In genomic region chr19:5864725-5865486, GRCh38 we compare ENCODE assay signal across 13 cellular contexts. TPM values are rescaled to one million over a fixed set of nuclear protein-coding genes. Genes with fewer than 3 reads are reported as not detected.
DNase-seq lines count a peak whose midpoint lies in the region; ATAC-seq, FAIRE-seq and TF ChIP-seq lines count a peak whose summit lies in the region.
"Had no signal": no experiment of that assay in that cellular context is flagged by ENCODE, and none has a peak within 500 bp of the region (broad histone marks: within the 10 kb centered on the region; RNA-seq: fewer than 3 reads in every experiment).

No MANE protein-coding gene starts in this region.

- intact Hi-C loops in HepG2 (cut with micrococcal nuclease; ENCODE audit: unreplicated experiment) (no loop called here), right lobe of liver (cut with DNase I) (no loop called here)

- in situ Hi-C loops in HepG2 (cut with HindIII; ENCODE audit: extremely low pct_ligation_motif_present, low pct_unique_long_range_greater_than_20kb), result no loop called here

- 81% methylated on average over 13 of the region's 14 CpGs for WGBS in HepG2 (ENCODE audit: low lambda C conversion rate)
- WGBS in right lobe of liver (ENCODE audit: insufficient coverage, low coverage, low lambda C conversion rate, missing lambda C conversion rate), result 62% methylated on average over 2 of the region's 14 CpGs

- CTCF ChIA-PET in HepG2 (lab: Yijun Ruan, JAX; ENCODE audit: low intra/inter-chr PET ratio, low total read pairs), result no interaction called here

- H3K27me3 ChIP-seq in HepG2 (ENCODE audit: control insufficient read depth in 1 of 2, insufficient read depth in 2 of 2, low read length in 2 of 2) (no peaks in the 10 kb centered on the region), right lobe of liver (no peaks in the 10 kb centered on the region)

- TF ChIP-seq CTCF in HepG2 (CRISPR knock-in tag; IDR thresholded peaks at IDR 0.05) (no peak), right lobe of liver (IDR thresholded peaks at IDR 0.05) (peak in 1 of 4 donors; percentile 22), fibroblast of pulmonary artery (IDR thresholded peaks at IDR 0.05; ENCODE audit: low read length, missing control alignments) (peak; percentile 14)

- H3K36me3 ChIP-seq in HepG2 (replicated peaks in 1 of 2; ENCODE audit: control insufficient read depth in 1 of 2, insufficient read depth in 2 of 2, low read length in 2 of 2) (no peaks in the 10 kb centered on the region), right lobe of liver (no peaks in the 10 kb centered on the region)

- H3K4me3 ChIP-seq in HepG2 (replicated peaks in 1 of 3; ENCODE audit: insufficient read depth in 1 of 3, low read depth in 2 of 3, low read length in 3 of 3) (no peak overlapping the region), right lobe of liver (no peak overlapping the region), fibroblast of pulmonary artery (replicated peaks; ENCODE audit: low read depth, low read length) (no peak overlapping the region)

- POLR2A ChIA-PET in HepG2 (lab: Yijun Ruan, JAX), result no interaction called here

- H4K20me1 ChIP-seq in HepG2 (ENCODE audit: insufficient read depth, low read length), result no peaks in the 10 kb centered on the region

- no peak for ATAC-seq in HepG2
- no peak for ATAC-seq in right lobe of liver
- no peak for ATAC-seq in GM19395 (IDR thresholded peaks at IDR 0.05; ENCODE audit: unreplicated experiment)
- ATAC-seq: activated T-cell treated with anti-CD3 and anti-CD28 coated beads, Interleukin-2, amount 50 U/mL, for 4 hours; right cardiac atrium had no signal

- H3K4me1 ChIP-seq in HepG2 (ENCODE audit: insufficient read depth, low read length) (peaks cover 62% of the 10 kb centered on the region), right lobe of liver (peaks cover 0 to 5% (median 0%) of the 10 kb centered on the region in 4 donors)

- H3K79me2 ChIP-seq in HepG2 (ENCODE audit: insufficient read depth, low read length), result no peaks in the 10 kb centered on the region

- DNase-seq in HepG2 (ENCODE audit: low spot score) (no peak), right lobe of liver (no peak), fibroblast of pulmonary artery (ENCODE audit: low read depth) (no peak), NCI-H748 (lab: John Stamatoyannopoulos, UW; ENCODE audit: unreplicated experiment) (no peak), DMS114 treated with DMSO at 0.1 percent for 48 hours (lab: John Stamatoyannopoulos, UW; ENCODE audit: unreplicated experiment) (no peak)
- DNase-seq: ACHN; activated T-cell treated with anti-CD3 and anti-CD28 coated beads, Interleukin-2, amount 50 U/mL, for 4 hours; DND-41; Karpas-422; NCI-H2081 treated with DMSO at 0.1 percent for 48 hours; right cardiac atrium had no signal

- no peaks in the 10 kb centered on the region for H3K9me3 ChIP-seq in HepG2 (ENCODE audit: low read length)
- H3K9me3 ChIP-seq in right lobe of liver, result no peaks in the 10 kb centered on the region

- H2AFZ ChIP-seq in HepG2 (ENCODE audit: low read length), result no peak overlapping the region

- no peak overlapping the region for H3K9ac ChIP-seq in HepG2 (ENCODE audit: insufficient read depth, low read depth, low read length)

- no peak for FAIRE-seq in HepG2 (lab: Jason Lieb, UNC)

- BruUV-seq in HepG2 (replicated peaks; lab: Mats Ljungman, UMichigan), result no TSS peak

- peak in 1 of 2 experiments; percentile 29; a peak in 1 of 4 replicates for TF ChIP-seq EP300 in HepG2 (IDR thresholded peaks at IDR 0.05; ENCODE audit: low read depth in 2 of 2, low read length in 2 of 2)
- no peak for TF ChIP-seq EP300 in HepG2 (CRISPR knock-in tag; IDR thresholded peaks at IDR 0.05; ENCODE audit: borderline replicate concordance)

- no peak for TF ChIP-seq POLR2A in HepG2 (IDR thresholded peaks at IDR 0.05; ENCODE audit: insufficient read depth in 1 of 2, low read depth in 2 of 2, low read length in 2 of 2)
- no peak for TF ChIP-seq POLR2A in right lobe of liver (IDR thresholded peaks at IDR 0.05)

- TF ChIP-seq RAD21 in HepG2 (CRISPR knock-in tag; IDR thresholded peaks at IDR 0.05), result no peak

- no peak overlapping the region for H3K4me2 ChIP-seq in HepG2 (ENCODE audit: low read depth, low read length)

- H3K27ac ChIP-seq in HepG2 (ENCODE audit: extremely low read length, insufficient read depth, low read length), result no peak overlapping the region
- no peak overlapping the region for H3K27ac ChIP-seq in right lobe of liver
- H3K27ac ChIP-seq: epithelial cell of prostate had no signal

RNA-seq across cellular contexts. Expression of gene FUT5, which starts 5.4 kb away (rescaled TPM):
- total RNA-seq in HepG2 (2016; rRNA removed; fragmentation: Illumina TruSeq; extraction: Trizol) (not detected in 2 replicates), right lobe of liver (under 1 TPM in 4 of 6 experiments, not detected in 2; 0.13 to 0.97 (median 0.39) TPM)
- total RNA-seq in HepG2 (2016; cell fraction: cytosol; rRNA removed; fragmentation: Illumina TruSeq; extraction: Trizol; ENCODE audit: low read depth), result not detected in 2 replicates
- not detected in 2 replicates for total RNA-seq in HepG2 (2016; cell fraction: insoluble cytoplasmic fraction; rRNA removed; fragmentation: Illumina TruSeq; extraction: Trizol)
- not detected in 2 replicates for total RNA-seq in HepG2 (2016; cell fraction: membrane; rRNA removed; fragmentation: Illumina TruSeq; extraction: Trizol)
- total RNA-seq in HepG2 (2016; cell fraction: nucleus; rRNA removed; fragmentation: Illumina TruSeq; extraction: Trizol), result not detected in 2 replicates
- 0.03 and 0.10 TPM in 2 replicates for polyA plus RNA-seq in HepG2 (2011; rRNA removed)
- polyA plus RNA-seq in HepG2 (2011; cell fraction: cytosol; rRNA removed), result 0.03 and 0.05 TPM in 2 replicates
- polyA plus RNA-seq in HepG2 (2011; cell fraction: nucleus; rRNA removed), result 0.45 and 0.69 TPM in 2 replicates
- polyA plus RNA-seq in HepG2 (2012), result 0.35 TPM in 1 of 2 replicates, not detected in the other
- polyA plus RNA-seq in HepG2 (2016; cell fraction: cytosol; fragmentation: Illumina TruSeq; extraction: Trizol; ENCODE audit: low read depth), result not detected in 2 replicates
- not detected in 2 replicates for polyA plus RNA-seq in HepG2 (2016; cell fraction: insoluble cytoplasmic fraction; fragmentation: Illumina TruSeq; extraction: Trizol; ENCODE audit: low read depth)
- polyA plus RNA-seq in HepG2 (2016; cell fraction: membrane; fragmentation: Illumina TruSeq; extraction: Trizol; ENCODE audit: low read depth), result not detected in 2 replicates
- polyA plus RNA-seq in HepG2 (2016; cell fraction: nucleus; fragmentation: Illumina TruSeq; extraction: Trizol; ENCODE audit: insufficient read depth, low read depth), result 0.32 TPM in 1 of 2 replicates, not detected in the other
- 0.08 and 0.14 TPM in 2 replicates for polyA minus RNA-seq in HepG2 (2011; rRNA and poly(A)+ RNA removed; ENCODE audit: low replicate concordance)
- not detected in 2 replicates for polyA minus RNA-seq in HepG2 (2011; cell fraction: cytosol; rRNA and poly(A)+ RNA removed)
- polyA minus RNA-seq in HepG2 (2011; cell fraction: nucleus; rRNA and poly(A)+ RNA removed), result 1.1 and 1.4 TPM in 2 replicates
- total RNA-seq: activated T-cell treated with anti-CD3 and anti-CD28 coated beads, Interleukin-2, amount 50 U/mL, for 4 hours; right cardiac atrium had no signal
- polyA plus RNA-seq: right cardiac atrium had no signal

RNA-seq across cellular contexts. Expression of gene FUT3, which starts 13.7 kb away (rescaled TPM):
- total RNA-seq in HepG2 (2016; rRNA removed; fragmentation: Illumina TruSeq; extraction: Trizol), result 0.20 and 0.53 TPM in 2 replicates
- 0.10 TPM in 1 of 2 replicates, not detected in the other for total RNA-seq in HepG2 (2016; cell fraction: cytosol; rRNA removed; fragmentation: Illumina TruSeq; extraction: Trizol; ENCODE audit: low read depth)
- total RNA-seq in HepG2 (2016; cell fraction: insoluble cytoplasmic fraction; rRNA removed; fragmentation: Illumina TruSeq; extraction: Trizol), result 0.39 TPM in 1 of 2 replicates, not detected in the other
- 0.14 and 0.15 TPM in 2 replicates for total RNA-seq in HepG2 (2016; cell fraction: membrane; rRNA removed; fragmentation: Illumina TruSeq; extraction: Trizol)
- 0.34 TPM in 1 of 2 replicates, not detected in the other for total RNA-seq in HepG2 (2016; cell fraction: nucleus; rRNA removed; fragmentation: Illumina TruSeq; extraction: Trizol)
- polyA plus RNA-seq in HepG2 (2011; rRNA removed), result 1.1 and 1.6 TPM in 2 replicates
- 0.74 and 0.86 TPM in 2 replicates for polyA plus RNA-seq in HepG2 (2011; cell fraction: cytosol; rRNA removed)
- 0.96 and 1.5 TPM in 2 replicates for polyA plus RNA-seq in HepG2 (2011; cell fraction: nucleus; rRNA removed)
- 0.52 and 2.4 TPM in 2 replicates for polyA plus RNA-seq in HepG2 (2012)
- 0.07 TPM in 1 of 2 replicates, not detected in the other for polyA plus RNA-seq in HepG2 (2016; cell fraction: cytosol; fragmentation: Illumina TruSeq; extraction: Trizol; ENCODE audit: low read depth)
- 0.12 and 0.23 TPM in 2 replicates for polyA plus RNA-seq in HepG2 (2016; cell fraction: insoluble cytoplasmic fraction; fragmentation: Illumina TruSeq; extraction: Trizol; ENCODE audit: low read depth)
- polyA plus RNA-seq in HepG2 (2016; cell fraction: membrane; fragmentation: Illumina TruSeq; extraction: Trizol; ENCODE audit: low read depth), result 0.17 TPM in 1 of 2 replicates, not detected in the other
- polyA plus RNA-seq in HepG2 (2016; cell fraction: nucleus; fragmentation: Illumina TruSeq; extraction: Trizol; ENCODE audit: insufficient read depth, low read depth), result 0.57 and 0.83 TPM in 2 replicates
- 0.80 TPM in 1 of 2 replicates, not detected in the other for polyA minus RNA-seq in HepG2 (2011; rRNA and poly(A)+ RNA removed; ENCODE audit: low replicate concordance)
- polyA minus RNA-seq in HepG2 (2011; cell fraction: cytosol; rRNA and poly(A)+ RNA removed), result 0.69 TPM in 1 of 2 replicates, not detected in the other
- 0.26 and 2.9 TPM in 2 replicates for polyA minus RNA-seq in HepG2 (2011; cell fraction: nucleus; rRNA and poly(A)+ RNA removed)
- 1 to 10 TPM in 1 of 6 experiments, under 1 TPM in 5; 0.19 to 1.4 (median 0.33) TPM for total RNA-seq in right lobe of liver
- total RNA-seq: right cardiac atrium had no signal
- polyA plus RNA-seq: right cardiac atrium had no signal

RNA-seq across cellular contexts. Expression of gene FUT6, which starts 25.4 kb away (rescaled TPM):
- total RNA-seq in HepG2 (2016; rRNA removed; fragmentation: Illumina TruSeq; extraction: Trizol) (5.0 and 8.2 TPM in 2 replicates), right lobe of liver (10 to 100 TPM in 2 of 6 experiments, 1 to 10 TPM in 4; 2.3 to 28.1 (median 9.7) TPM)
- 0.97 and 1.6 TPM in 2 replicates for total RNA-seq in HepG2 (2016; cell fraction: cytosol; rRNA removed; fragmentation: Illumina TruSeq; extraction: Trizol; ENCODE audit: low read depth)
- total RNA-seq in HepG2 (2016; cell fraction: insoluble cytoplasmic fraction; rRNA removed; fragmentation: Illumina TruSeq; extraction: Trizol), result 5.0 and 7.9 TPM in 2 replicates
- total RNA-seq in HepG2 (2016; cell fraction: membrane; rRNA removed; fragmentation: Illumina TruSeq; extraction: Trizol), result 3.2 and 4.2 TPM in 2 replicates
- total RNA-seq in HepG2 (2016; cell fraction: nucleus; rRNA removed; fragmentation: Illumina TruSeq; extraction: Trizol), result 5.8 and 8.5 TPM in 2 replicates
- polyA plus RNA-seq in HepG2 (2011; rRNA removed), result 27.7 and 53.3 TPM in 2 replicates
- 33.1 and 34.4 TPM in 2 replicates for polyA plus RNA-seq in HepG2 (2011; cell fraction: cytosol; rRNA removed)
- polyA plus RNA-seq in HepG2 (2011; cell fraction: nucleus; rRNA removed), result 43.6 and 59.1 TPM in 2 replicates
- polyA plus RNA-seq in HepG2 (2012), result 15.4 and 18.7 TPM in 2 replicates
- polyA plus RNA-seq in HepG2 (2016; cell fraction: cytosol; fragmentation: Illumina TruSeq; extraction: Trizol; ENCODE audit: low read depth), result 0.97 and 1.0 TPM in 2 replicates
- 5.1 and 6.0 TPM in 2 replicates for polyA plus RNA-seq in HepG2 (2016; cell fraction: insoluble cytoplasmic fraction; fragmentation: Illumina TruSeq; extraction: Trizol; ENCODE audit: low read depth)
- 3.2 and 3.6 TPM in 2 replicates for polyA plus RNA-seq in HepG2 (2016; cell fraction: membrane; fragmentation: Illumina TruSeq; extraction: Trizol; ENCODE audit: low read depth)
- polyA plus RNA-seq in HepG2 (2016; cell fraction: nucleus; fragmentation: Illumina TruSeq; extraction: Trizol; ENCODE audit: insufficient read depth, low read depth), result 11.4 and 11.8 TPM in 2 replicates
- 80.4 TPM in 1 of 2 replicates, not detected in the other for polyA minus RNA-seq in HepG2 (2011; rRNA and poly(A)+ RNA removed; ENCODE audit: low replicate concordance)
- 21.4 and 25.8 TPM in 2 replicates for polyA minus RNA-seq in HepG2 (2011; cell fraction: cytosol; rRNA and poly(A)+ RNA removed)
- polyA minus RNA-seq in HepG2 (2011; cell fraction: nucleus; rRNA and poly(A)+ RNA removed), result 22.5 and 47.7 TPM in 2 replicates
- total RNA-seq: activated T-cell treated with anti-CD3 and anti-CD28 coated beads, Interleukin-2, amount 50 U/mL, for 4 hours; right cardiac atrium had no signal
- polyA plus RNA-seq: right cardiac atrium had no signal

RNA-seq across cellular contexts. Expression of gene NDUFA11, which starts 38.7 kb away (rescaled TPM):
- total RNA-seq in HepG2 (2016; rRNA removed; fragmentation: Illumina TruSeq; extraction: Trizol) (378 and 396 TPM in 2 replicates), right lobe of liver (100 to 1,000 TPM; 108 to 161 (median 157) TPM)
- 206 and 277 TPM in 2 replicates for total RNA-seq in HepG2 (2016; cell fraction: cytosol; rRNA removed; fragmentation: Illumina TruSeq; extraction: Trizol; ENCODE audit: low read depth)
- 384 and 456 TPM in 2 replicates for total RNA-seq in HepG2 (2016; cell fraction: insoluble cytoplasmic fraction; rRNA removed; fragmentation: Illumina TruSeq; extraction: Trizol)
- total RNA-seq in HepG2 (2016; cell fraction: membrane; rRNA removed; fragmentation: Illumina TruSeq; extraction: Trizol), result 192 and 280 TPM in 2 replicates
- total RNA-seq in HepG2 (2016; cell fraction: nucleus; rRNA removed; fragmentation: Illumina TruSeq; extraction: Trizol), result 124 and 130 TPM in 2 replicates
- 286 and 302 TPM in 2 replicates for polyA plus RNA-seq in HepG2 (2011; rRNA removed)
- 407 and 879 TPM in 2 replicates for polyA plus RNA-seq in HepG2 (2011; cell fraction: cytosol; rRNA removed)
- 341 and 384 TPM in 2 replicates for polyA plus RNA-seq in HepG2 (2011; cell fraction: nucleus; rRNA removed)
- 182 and 188 TPM in 2 replicates for polyA plus RNA-seq in HepG2 (2012)
- polyA plus RNA-seq in HepG2 (2016; cell fraction: cytosol; fragmentation: Illumina TruSeq; extraction: Trizol; ENCODE audit: low read depth), result 245 and 314 TPM in 2 replicates
- 420 and 459 TPM in 2 replicates for polyA plus RNA-seq in HepG2 (2016; cell fraction: insoluble cytoplasmic fraction; fragmentation: Illumina TruSeq; extraction: Trizol; ENCODE audit: low read depth)
- 204 and 246 TPM in 2 replicates for polyA plus RNA-seq in HepG2 (2016; cell fraction: membrane; fragmentation: Illumina TruSeq; extraction: Trizol; ENCODE audit: low read depth)
- 232 and 235 TPM in 2 replicates for polyA plus RNA-seq in HepG2 (2016; cell fraction: nucleus; fragmentation: Illumina TruSeq; extraction: Trizol; ENCODE audit: insufficient read depth, low read depth)
- polyA minus RNA-seq in HepG2 (2011; rRNA and poly(A)+ RNA removed; ENCODE audit: low replicate concordance), result 32.1 and 88.3 TPM in 2 replicates
- 38.6 and 41.0 TPM in 2 replicates for polyA minus RNA-seq in HepG2 (2011; cell fraction: cytosol; rRNA and poly(A)+ RNA removed)
- polyA minus RNA-seq in HepG2 (2011; cell fraction: nucleus; rRNA and poly(A)+ RNA removed), result 16.5 and 21.2 TPM in 2 replicates

RNA-seq across cellular contexts. Expression of gene VMAC, which starts 39.8 kb away (rescaled TPM):
- total RNA-seq in HepG2 (2016; rRNA removed; fragmentation: Illumina TruSeq; extraction: Trizol) (1.2 and 2.4 TPM in 2 replicates), right lobe of liver (1 to 10 TPM; 1.7 to 3.9 (median 2.8) TPM)
- total RNA-seq in HepG2 (2016; cell fraction: cytosol; rRNA removed; fragmentation: Illumina TruSeq; extraction: Trizol; ENCODE audit: low read depth), result 1.2 and 2.0 TPM in 2 replicates
- total RNA-seq in HepG2 (2016; cell fraction: insoluble cytoplasmic fraction; rRNA removed; fragmentation: Illumina TruSeq; extraction: Trizol), result 1.1 and 2.6 TPM in 2 replicates
- total RNA-seq in HepG2 (2016; cell fraction: membrane; rRNA removed; fragmentation: Illumina TruSeq; extraction: Trizol), result 1.6 and 2.0 TPM in 2 replicates
- 2.4 and 2.8 TPM in 2 replicates for total RNA-seq in HepG2 (2016; cell fraction: nucleus; rRNA removed; fragmentation: Illumina TruSeq; extraction: Trizol)
- polyA plus RNA-seq in HepG2 (2011; rRNA removed), result 2.4 and 3.1 TPM in 2 replicates
- polyA plus RNA-seq in HepG2 (2011; cell fraction: cytosol; rRNA removed), result 1.3 and 1.9 TPM in 2 replicates
- polyA plus RNA-seq in HepG2 (2011; cell fraction: nucleus; rRNA removed), result 12.9 and 13.7 TPM in 2 replicates
- 0.61 and 1.0 TPM in 2 replicates for polyA plus RNA-seq in HepG2 (2012)
- 0.49 and 0.65 TPM in 2 replicates for polyA plus RNA-seq in HepG2 (2016; cell fraction: cytosol; fragmentation: Illumina TruSeq; extraction: Trizol; ENCODE audit: low read depth)
- 0.78 and 1.4 TPM in 2 replicates for polyA plus RNA-seq in HepG2 (2016; cell fraction: insoluble cytoplasmic fraction; fragmentation: Illumina TruSeq; extraction: Trizol; ENCODE audit: low read depth)
- polyA plus RNA-seq in HepG2 (2016; cell fraction: membrane; fragmentation: Illumina TruSeq; extraction: Trizol; ENCODE audit: low read depth), result 0.82 and 0.91 TPM in 2 replicates
- polyA plus RNA-seq in HepG2 (2016; cell fraction: nucleus; fragmentation: Illumina TruSeq; extraction: Trizol; ENCODE audit: insufficient read depth, low read depth), result 4.8 and 5.0 TPM in 2 replicates
- 0.33 and 2.8 TPM in 2 replicates for polyA minus RNA-seq in HepG2 (2011; rRNA and poly(A)+ RNA removed; ENCODE audit: low replicate concordance)
- 0.59 and 1.2 TPM in 2 replicates for polyA minus RNA-seq in HepG2 (2011; cell fraction: cytosol; rRNA and poly(A)+ RNA removed)
- polyA minus RNA-seq in HepG2 (2011; cell fraction: nucleus; rRNA and poly(A)+ RNA removed), result 3.7 and 4.2 TPM in 2 replicates
